In the genomic region with DNA sequence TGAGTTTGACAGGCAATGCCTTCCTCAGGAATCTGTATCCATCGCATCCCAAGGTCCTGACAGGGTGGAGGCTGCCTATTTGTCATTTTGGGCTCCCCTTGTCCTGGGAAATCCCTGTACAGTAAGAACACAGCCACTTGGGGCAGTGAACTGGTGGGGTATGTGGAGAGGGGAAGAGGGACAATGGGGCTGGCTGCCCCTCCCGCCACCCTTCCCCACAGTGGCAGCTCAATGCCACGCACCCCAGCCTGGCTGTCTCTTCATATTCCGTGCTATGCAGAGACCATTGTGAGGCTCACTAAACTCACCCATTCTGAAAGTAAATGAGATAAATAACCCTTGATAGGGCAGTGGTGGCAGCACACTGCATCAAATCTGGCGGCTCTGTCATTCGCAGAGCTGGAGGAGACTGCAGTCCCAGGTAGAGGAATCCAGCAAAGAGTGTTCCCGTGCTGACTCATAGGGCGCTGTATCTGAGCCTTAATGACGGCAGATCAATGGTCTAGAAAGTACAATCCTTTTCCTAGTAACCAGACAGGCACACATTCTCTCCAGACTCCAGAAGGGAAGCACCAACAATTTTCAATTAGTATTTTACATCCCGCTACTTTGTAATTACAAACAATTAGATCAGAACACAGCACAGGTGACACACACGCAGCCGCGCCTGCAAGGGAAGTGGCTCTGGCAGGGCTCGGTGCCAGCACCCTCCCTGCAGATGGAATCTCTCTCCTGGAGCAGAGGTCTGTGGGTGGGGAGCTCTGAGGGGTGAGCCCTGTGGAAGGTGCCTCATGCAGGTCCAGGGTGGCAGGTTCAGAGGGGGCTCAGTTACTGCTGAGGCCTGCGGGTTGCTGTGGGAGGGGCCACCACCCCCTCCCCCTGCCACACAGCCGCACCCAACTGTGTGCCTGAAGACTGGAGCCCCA, we compare ENCODE assay signal across 14 cellular contexts.
DNase-seq lines count a peak whose midpoint lies in the region; ATAC-seq and TF ChIP-seq lines count a peak whose summit lies in the region.
"Had no signal": no experiment of that assay in that cellular context is flagged by ENCODE, and none has a peak within 500 bp of the region (broad histone marks: within the 10 kb centered on the region; RNA-seq: fewer than 3 reads in every experiment).

No MANE protein-coding gene starts in this region.

- DNase-seq in NCI-H2107 treated with DMSO at 0.1 percent for 48 hours (lab: John Stamatoyannopoulos, UW; ENCODE audit: unreplicated experiment) (peak; percentile 27), NCI-H2107 (lab: John Stamatoyannopoulos, UW) (no peak), HT-29 (ENCODE audit: low spot score) (peak; percentile 63), WTC11 (ENCODE audit: low spot score) (no peak), sigmoid colon (peak; percentile 27), mammary epithelial cell (no peak), ascending aorta (ENCODE audit: low spot score in 2 of 2) (no peak)
- DNase-seq: activated B cell treated with CpG ODN at 0.5 μM for 24 hours; CD4-positive, CD25-positive, alpha-beta regulatory T cell; NCI-H226 had no signal

- TF ChIP-seq EP300 in sigmoid colon (IDR thresholded peaks at IDR 0.05): no peak

- CTCF ChIA-PET in WTC11 (lab: Charles Lee): interaction anchor here (0.9 to 1.8 kb wide), 7 partner anchors 13 to 114 kb away, joined by 3 to 7 read pairs (median 4); no protein-coding TSS in a partner anchor
- CTCF ChIA-PET in mammary epithelial cell (lab: Charles Lee; ENCODE audit: low non-redundant PET): no interaction called here

- no peak overlapping the region for H3K27ac Mint-ChIP-seq in WTC11
- H3K27ac Mint-ChIP-seq: activated B cell treated with CpG ODN at 0.5 μM for 24 hours; activated naive CD4-positive, alpha-beta T cell treated with anti-CD3 and anti-CD28 coated beads for 36 hours; CD4-positive, CD25-positive, alpha-beta regulatory T cell had no signal

- ATAC-seq in WTC11: peak; percentile 42
- no peak for ATAC-seq in HG02981 (IDR thresholded peaks at IDR 0.05; ENCODE audit: unreplicated experiment)

- no peak overlapping the region for H3K27ac ChIP-seq in sigmoid colon
- H3K27ac ChIP-seq in mammary epithelial cell (ENCODE audit: insufficient read depth, low read depth, low read length): no peak overlapping the region
- no peak overlapping the region for H3K27ac ChIP-seq in ascending aorta
- H3K27ac ChIP-seq: A549, breast epithelium had no signal

- H3K9me3 ChIP-seq in sigmoid colon (no peaks in the 10 kb centered on the region), mammary epithelial cell (replicated peaks; ENCODE audit: insufficient read depth, low read length) (peaks cover 22% of the 10 kb centered on the region), ascending aorta (no peaks in the 10 kb centered on the region)
- H3K9me3 ChIP-seq: A549, breast epithelium had no signal

- H3K4me3 Mint-ChIP-seq in WTC11: no peak overlapping the region
- H3K4me3 Mint-ChIP-seq: activated B cell treated with CpG ODN at 0.5 μM for 24 hours; activated naive CD4-positive, alpha-beta T cell treated with anti-CD3 and anti-CD28 coated beads for 36 hours; CD4-positive, CD25-positive, alpha-beta regulatory T cell had no signal

- H3K9ac ChIP-seq in mammary epithelial cell (ENCODE audit: insufficient read depth, low read length): no peak overlapping the region

- POLR2A ChIA-PET in WTC11 (lab: Charles Lee): no interaction called here

- no peaks in the 10 kb centered on the region for H3K36me3 ChIP-seq in sigmoid colon
- H3K36me3 ChIP-seq in mammary epithelial cell (ENCODE audit: insufficient read depth, low read length): no peaks in the 10 kb centered on the region
- no peaks in the 10 kb centered on the region for H3K36me3 ChIP-seq in ascending aorta
- H3K36me3 ChIP-seq: breast epithelium had no signal

- no TSS peak for BruUV-seq in mammary epithelial cell (replicated peaks; lab: Mats Ljungman, UMichigan)

- H3K27me3 ChIP-seq in sigmoid colon: peaks cover 0 to 3% (median 0%) of the 10 kb centered on the region in 3 donors
- H3K27me3 ChIP-seq in mammary epithelial cell (ENCODE audit: insufficient read depth, low read length): no peaks in the 10 kb centered on the region
- no peaks in the 10 kb centered on the region for H3K27me3 ChIP-seq in ascending aorta

- intact Hi-C loops in sigmoid colon (cut with DNase I) (no loop called here), mammary epithelial cell (cut with micrococcal nuclease) (no loop called here), ascending aorta (cut with DNase I) (no loop called here)

- no peaks in the 10 kb centered on the region for H4K20me1 ChIP-seq in mammary epithelial cell (ENCODE audit: insufficient read depth, low read length)

- H3K9me3 Mint-ChIP-seq in WTC11: no peaks in the 10 kb centered on the region
- H3K9me3 Mint-ChIP-seq: activated B cell treated with CpG ODN at 0.5 μM for 24 hours; activated naive CD4-positive, alpha-beta T cell treated with anti-CD3 and anti-CD28 coated beads for 36 hours; CD4-positive, CD25-positive, alpha-beta regulatory T cell had no signal

- no peak for TF ChIP-seq POLR2A in sigmoid colon (IDR thresholded peaks at IDR 0.05)

- H3K4me1 Mint-ChIP-seq in WTC11: peaks cover 19% of the 10 kb centered on the region

- H2AFZ ChIP-seq in mammary epithelial cell (ENCODE audit: low read depth, low read length): no peak overlapping the region

- H3K36me3 Mint-ChIP-seq in WTC11: no peaks in the 10 kb centered on the region
- H3K36me3 Mint-ChIP-seq: CD4-positive, CD25-positive, alpha-beta regulatory T cell had no signal

- in situ Hi-C loops in mammary epithelial cell (cut with MboI; ENCODE audit: low sequenced_read_pairs in 2 of 2): no loop called here

- no peak overlapping the region for H3K4me2 ChIP-seq in mammary epithelial cell (ENCODE audit: insufficient read depth, low read depth, low read length)
- H3K4me2 ChIP-seq: A549 had no signal

- dilution Hi-C loops in mammary epithelial cell (cut with HindIII; ENCODE audit: low sequenced_read_pairs): no loop called here

- TF ChIP-seq CTCF in WTC11 (IDR thresholded peaks at IDR 0.05) (no peak), sigmoid colon (IDR thresholded peaks at IDR 0.05) (no peak), mammary epithelial cell (conservative IDR thresholded peaks at IDR 0.05 in 1 of 2, IDR thresholded peaks at IDR 0.05 in 1 of 2; ENCODE audit: extremely low read depth in 1 of 2, insufficient read depth in 1 of 2, low read depth in 1 of 2, low read length in 2 of 2) (no peak), ascending aorta (IDR thresholded peaks at IDR 0.05) (no peak)

- H3K4me3 ChIP-seq in sigmoid colon (no peak overlapping the region), mammary epithelial cell (replicated peaks in 1 of 3; ENCODE audit: insufficient read depth in 1 of 3, low read depth in 2 of 3, low read length in 3 of 3) (no peak overlapping the region), ascending aorta (no peak overlapping the region)
- H3K4me3 ChIP-seq: A549, breast epithelium had no signal

- H3K27me3 Mint-ChIP-seq in WTC11 (ENCODE audit: low read depth): no peaks in the 10 kb centered on the region

- H3K4me1 ChIP-seq in sigmoid colon (peaks cover 0 to 11% (median 7%) of the 10 kb centered on the region in 4 donors), mammary epithelial cell (ENCODE audit: insufficient read depth, low read length) (no peaks in the 10 kb centered on the region), ascending aorta (no peaks in the 10 kb centered on the region)
- H3K4me1 ChIP-seq: A549, breast epithelium had no signal

- H3K79me2 ChIP-seq in mammary epithelial cell (ENCODE audit: insufficient read depth, low read length): no peaks in the 10 kb centered on the region

- WGBS in sigmoid colon, 2 donors: 27 to 63% methylated on average over 16 of the region's 16 CpGs
- 33% methylated on average over 15 of the region's 16 CpGs for WGBS in mammary epithelial cell (ENCODE audit: low coverage, missing lambda C conversion rate)

TF ChIP-seq in WTC11, 78 proteins besides CTCF, POLR2A, EP300 and RAD21:
- TF ChIP-seq, protein P1, sequence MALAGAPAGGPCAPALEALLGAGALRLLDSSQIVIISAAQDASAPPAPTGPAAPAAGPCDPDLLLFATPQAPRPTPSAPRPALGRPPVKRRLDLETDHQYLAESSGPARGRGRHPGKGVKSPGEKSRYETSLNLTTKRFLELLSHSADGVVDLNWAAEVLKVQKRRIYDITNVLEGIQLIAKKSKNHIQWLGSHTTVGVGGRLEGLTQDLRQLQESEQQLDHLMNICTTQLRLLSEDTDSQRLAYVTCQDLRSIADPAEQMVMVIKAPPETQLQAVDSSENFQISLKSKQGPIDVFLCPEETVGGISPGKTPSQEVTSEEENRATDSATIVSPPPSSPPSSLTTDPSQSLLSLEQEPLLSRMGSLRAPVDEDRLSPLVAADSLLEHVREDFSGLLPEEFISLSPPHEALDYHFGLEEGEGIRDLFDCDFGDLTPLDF (CRISPR knock-in tag; IDR thresholded peaks at IDR 0.05): no peak

Comparison
In these comparisons a context has a peak if more than half of its experiments do, and no peak if none do; other contexts are left out.
1. DNase-seq: peak in NCI-H2107 treated with DMSO at 0.1 percent for 48 hours (single experiment), HT-29 (single experiment) and sigmoid colon (single experiment); none in NCI-H2107 (single experiment), WTC11 (single experiment), mammary epithelial cell (single experiment) and ascending aorta (0 of 2).